Comparison of ENCODE assay signal across 8 cellular contexts in the genomic region with DNA sequence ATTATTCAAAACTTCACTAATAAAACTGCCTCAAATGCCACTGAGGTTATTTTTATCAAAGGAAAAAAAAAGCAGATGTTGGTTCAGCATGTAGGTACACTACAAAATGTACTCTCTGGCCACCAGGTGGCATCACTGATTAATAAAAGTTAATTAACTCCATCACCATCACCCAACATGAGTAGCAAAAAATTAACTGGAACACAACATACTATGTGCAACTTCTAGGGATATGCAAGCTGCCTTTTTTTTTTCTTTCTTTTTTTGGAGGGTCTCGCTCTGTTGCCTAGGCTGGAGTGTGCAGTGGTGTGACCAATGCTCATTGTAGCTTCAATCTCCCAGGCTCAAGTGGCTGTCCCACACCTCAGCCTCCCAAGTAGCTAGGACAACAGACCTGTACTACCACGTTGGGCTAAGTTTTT. TPM values are rescaled to one million over a fixed set of nuclear protein-coding genes. Genes with fewer than 3 reads are reported as not detected.
DNase-seq lines count a peak whose midpoint lies in the region; ATAC-seq and TF ChIP-seq lines count a peak whose summit lies in the region.

No MANE protein-coding gene starts in this region.

- 45% methylated on average over 2 of the region's 2 CpGs for WGBS in urinary bladder

- peak; percentile 49 for TF ChIP-seq CTCF in foreskin fibroblast (IDR thresholded peaks at IDR 0.05; ENCODE audit: low read depth, low read length)
- TF ChIP-seq CTCF in osteocyte (IDR thresholded peaks at IDR 0.05): peak; percentile 78

- H3K4me1 ChIP-seq in urinary bladder (ENCODE audit: insufficient read depth): no peaks in the 10 kb centered on the region

- H3K27ac Mint-ChIP-seq in activated T-helper 2 cell treated with anti-CD3 and anti-CD28 coated beads, Interferon-gamma antibody, Interleukin-2, Interleukin-4, amounts not matched to agents 10 μg/mL and 5 μg/mL and 100 μg/mL, durations not matched to agents 14 hours and 24 hours and 36 hours: no peak overlapping the region
- no peak overlapping the region for H3K27ac Mint-ChIP-seq in osteocyte (ENCODE audit: unreplicated experiment)

- DNase-seq in DMS153 treated with DMSO at 0.1 percent for 48 hours (lab: John Stamatoyannopoulos, UW; ENCODE audit: unreplicated experiment) (peak; percentile 48), Kasumi-1 (lab: John Stamatoyannopoulos, UW) (peak; percentile 76 to 80), RPMI8226 (peak; percentile 79), foreskin fibroblast (peak; percentile 68 to 86), osteocyte (ENCODE audit: extremely low spot score, unreplicated experiment) (no peak)
- DNase-seq in activated T-helper 2 cell treated with anti-CD3 and anti-CD28 coated beads, Interferon-gamma antibody, Interleukin-2, Interleukin-4, amounts not matched to agents 10 μg/mL and 5 μg/mL and 100 μg/mL, durations not matched to agents 14 hours and 24 hours and 36 hours (ENCODE audit: low spot score): peak; percentile 26

- H3K4me3 ChIP-seq in foreskin fibroblast (ENCODE audit: low read depth in 1 of 2, low read length in 2 of 2) (no peak overlapping the region), urinary bladder (ENCODE audit: low read depth, low read length) (no peak overlapping the region)

- no peaks in the 10 kb centered on the region for H3K36me3 ChIP-seq in urinary bladder (ENCODE audit: insufficient read depth)

- H3K27me3 Mint-ChIP-seq in activated T-helper 2 cell treated with anti-CD3 and anti-CD28 coated beads, Interferon-gamma antibody, Interleukin-2, Interleukin-4, amounts not matched to agents 10 μg/mL and 5 μg/mL and 100 μg/mL, durations not matched to agents 14 hours and 24 hours and 36 hours (ENCODE audit: low read depth): peaks cover 2% of the 10 kb centered on the region
- no peaks in the 10 kb centered on the region for H3K27me3 Mint-ChIP-seq in osteocyte (ENCODE audit: unreplicated experiment)

- intact Hi-C loops in activated T-helper 2 cell treated with anti-CD3 and anti-CD28 coated beads, Interferon-gamma antibody, Interleukin-2, Interleukin-4, amounts not matched to agents 10 μg/mL and 5 μg/mL and 100 μg/mL, durations not matched to agents 14 hours and 24 hours and 36 hours (cut with micrococcal nuclease): loop anchor here (1.0 to 2.0 kb wide), 3 partner anchors 100 to 417 kb away; partner anchors contain the start of genes FGD6, METAP2 and VEZT

- peaks cover 8% of the 10 kb centered on the region for H3K4me1 Mint-ChIP-seq in activated T-helper 2 cell treated with anti-CD3 and anti-CD28 coated beads, Interferon-gamma antibody, Interleukin-2, Interleukin-4, amounts not matched to agents 10 μg/mL and 5 μg/mL and 100 μg/mL, durations not matched to agents 14 hours and 24 hours and 36 hours (ENCODE audit: low read depth)
- peaks cover 28% of the 10 kb centered on the region for H3K4me1 Mint-ChIP-seq in osteocyte (ENCODE audit: unreplicated experiment)

- no peaks in the 10 kb centered on the region for H3K9me3 Mint-ChIP-seq in activated T-helper 2 cell treated with anti-CD3 and anti-CD28 coated beads, Interferon-gamma antibody, Interleukin-2, Interleukin-4, amounts not matched to agents 10 μg/mL and 5 μg/mL and 100 μg/mL, durations not matched to agents 14 hours and 24 hours and 36 hours
- no peaks in the 10 kb centered on the region for H3K9me3 Mint-ChIP-seq in osteocyte (ENCODE audit: unreplicated experiment)

- H3K4me3 Mint-ChIP-seq in activated T-helper 2 cell treated with anti-CD3 and anti-CD28 coated beads, Interferon-gamma antibody, Interleukin-2, Interleukin-4, amounts not matched to agents 10 μg/mL and 5 μg/mL and 100 μg/mL, durations not matched to agents 14 hours and 24 hours and 36 hours (ENCODE audit: low read depth): no peak overlapping the region
- no peak overlapping the region for H3K4me3 Mint-ChIP-seq in osteocyte (ENCODE audit: unreplicated experiment)

- ATAC-seq in GM21528 (IDR thresholded peaks at IDR 0.05; ENCODE audit: low FRiP score, unreplicated experiment): peak; percentile 71

- H3K27ac ChIP-seq in urinary bladder (ENCODE audit: low read depth): peak overlapping the region; percentile 56

- no peaks in the 10 kb centered on the region for H3K36me3 Mint-ChIP-seq in activated T-helper 2 cell treated with anti-CD3 and anti-CD28 coated beads, Interferon-gamma antibody, Interleukin-2, Interleukin-4, amounts not matched to agents 10 μg/mL and 5 μg/mL and 100 μg/mL, durations not matched to agents 14 hours and 24 hours and 36 hours (ENCODE audit: low read depth)
- H3K36me3 Mint-ChIP-seq in osteocyte (ENCODE audit: unreplicated experiment): peaks cover 5% of the 10 kb centered on the region

RNA-seq across cellular contexts. Expression of gene NR2C1, which starts 43.8 kb away (rescaled TPM):
- 28.5 and 30.0 TPM in 2 replicates for total RNA-seq in activated T-helper 2 cell treated with anti-CD3 and anti-CD28 coated beads, Interferon-gamma antibody, Interleukin-2, Interleukin-4, amounts not matched to agents 10 μg/mL and 5 μg/mL and 100 μg/mL, durations not matched to agents 14 hours and 24 hours and 36 hours
- total RNA-seq in osteocyte (50.0 and 53.4 TPM in 2 replicates), urinary bladder (84.3 TPM)
- 16.5 TPM for polyA plus RNA-seq in urinary bladder
